Comparison of ENCODE assay signal across 7 cellular contexts in the genomic region with DNA sequence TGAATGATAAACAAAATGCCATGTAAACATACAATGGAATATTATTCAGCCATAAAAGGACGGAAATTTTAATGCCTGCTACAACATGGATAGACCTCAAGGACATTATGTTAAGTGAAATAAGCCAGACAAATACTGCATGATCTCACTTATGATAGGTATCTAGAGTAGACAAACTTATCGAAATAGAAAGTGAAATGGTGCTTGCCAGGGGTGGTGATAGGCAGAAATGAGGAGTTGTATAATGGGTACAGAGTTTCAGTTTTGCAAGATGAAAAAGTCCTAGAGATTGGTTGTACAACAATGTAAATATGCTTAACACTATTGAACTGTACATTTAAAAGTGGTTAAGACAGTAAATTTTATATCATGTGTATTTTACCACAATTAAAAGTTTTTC.
"Had no signal": no experiment of that assay in that cellular context is flagged by ENCODE, and none has a peak within 500 bp of the region (broad histone marks: within the 10 kb centered on the region; RNA-seq: fewer than 3 reads in every experiment).

No MANE protein-coding gene starts in this region.

- FAIRE-seq: G401.6, GM12891, GM12892, GM18507, GM19239 had no signal

- DNase-seq: GDM1, GF-D8 had no signal
